Comparison of ENCODE assay signal across 8 cellular contexts in the genomic region with DNA sequence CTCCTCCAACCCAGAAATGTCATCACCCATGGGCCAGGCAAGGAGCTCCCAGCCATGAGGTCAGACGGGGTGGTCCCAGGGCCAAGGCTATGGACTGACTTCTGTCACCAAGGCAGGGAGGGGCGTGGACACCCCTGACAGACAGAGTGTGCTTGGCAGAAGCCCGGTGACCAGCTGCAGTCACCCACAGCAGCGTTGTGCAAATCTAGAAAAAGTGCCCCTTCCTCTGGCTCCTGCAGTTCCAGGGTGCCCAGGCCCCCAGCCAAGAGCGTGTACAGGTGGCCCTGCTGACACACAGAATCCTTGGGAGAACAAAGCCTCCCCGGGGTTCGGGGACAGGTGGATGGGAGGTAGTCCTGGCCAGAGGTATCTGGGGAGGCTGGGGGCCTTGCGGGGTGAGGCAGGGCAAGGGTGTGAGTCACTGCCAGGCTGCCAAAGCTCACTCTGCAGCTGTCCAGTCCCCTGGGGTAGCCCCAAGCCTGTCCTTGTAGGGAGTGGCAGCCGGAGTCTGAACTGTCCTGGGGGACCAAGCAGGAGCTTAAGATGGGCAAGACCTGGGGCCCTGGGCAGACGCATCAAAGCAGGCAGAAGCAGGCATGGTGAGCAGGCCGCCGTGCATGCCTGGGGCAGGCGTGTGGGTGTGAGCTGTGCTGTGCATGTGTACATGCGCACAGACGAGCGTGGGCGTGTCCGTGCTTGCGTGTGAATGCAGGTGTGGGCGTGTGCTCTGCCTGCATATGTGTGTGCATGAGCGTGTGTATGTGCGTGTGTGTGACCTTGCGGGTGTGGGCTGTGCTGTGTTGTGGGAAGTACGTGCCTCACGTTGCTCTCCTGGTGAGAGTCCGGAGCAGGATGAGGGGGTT. TPM values are rescaled to one million over a fixed set of nuclear protein-coding genes. Genes with fewer than 3 reads are reported as not detected.
DNase-seq lines count a peak whose midpoint lies in the region; ATAC-seq and TF ChIP-seq lines count a peak whose summit lies in the region.

No MANE protein-coding gene starts in this region.

- peaks cover 26% of the 10 kb centered on the region for H3K79me2 ChIP-seq in OCI-LY3 (ENCODE audit: low read length)
- peaks cover 6% of the 10 kb centered on the region for H3K79me2 ChIP-seq in mesendoderm (ENCODE audit: control insufficient read depth, insufficient read depth, low read length)

- peaks cover 7% of the 10 kb centered on the region for H3K79me1 ChIP-seq in mesendoderm (ENCODE audit: low read length)

- TF ChIP-seq CTCF in 22Rv1 (IDR thresholded peaks at IDR 0.05) (no peak), Calu3 (IDR thresholded peaks at IDR 0.05; ENCODE audit: unreplicated experiment) (no peak), OCI-LY3 (IDR thresholded peaks at IDR 0.05; ENCODE audit: low read depth, low read length) (no peak), foreskin keratinocyte (conservative IDR thresholded peaks at IDR 0.05) (no peak), GM13977 (IDR thresholded peaks at IDR 0.05; ENCODE audit: extremely low read depth, insufficient read depth, missing control alignments) (no peak)

- ATAC-seq in foreskin keratinocyte, result peak; percentile 62
- ATAC-seq in GM21619 (IDR thresholded peaks at IDR 0.05; ENCODE audit: unreplicated experiment), result no peak

- H3K4me1 Mint-ChIP-seq in Calu3 (ENCODE audit: low read depth, unreplicated experiment), result peaks cover 17% of the 10 kb centered on the region

- no peak overlapping the region for H3K18ac ChIP-seq in mesendoderm (ENCODE audit: low read length)

- H3K4me2 ChIP-seq in OCI-LY3 (ENCODE audit: low read length) (peak overlapping the region; percentile 91), mesendoderm (ENCODE audit: low read length) (no peak overlapping the region)

- H2BK5ac ChIP-seq in mesendoderm (ENCODE audit: low read length), result no peak overlapping the region

- H3K23ac ChIP-seq in mesendoderm (ENCODE audit: low read length), result no peak overlapping the region

- no peaks in the 10 kb centered on the region for H3K27me3 Mint-ChIP-seq in Calu3 (ENCODE audit: unreplicated experiment)

- no peak overlapping the region for H3K4ac ChIP-seq in mesendoderm (ENCODE audit: low read depth, low read length)

- H3K27ac ChIP-seq in 22Rv1 (peak overlapping the region; percentile 86), OCI-LY3 (ENCODE audit: low read length) (peak overlapping the region; percentile 84; the same call in 1 of the 2 replicates), foreskin keratinocyte (no peak overlapping the region), mesendoderm (ENCODE audit: low read depth, low read length) (no peak overlapping the region)

- no peak overlapping the region for H4K8ac ChIP-seq in mesendoderm (ENCODE audit: low read depth, low read length)

- H4K20me1 ChIP-seq in OCI-LY3 (ENCODE audit: insufficient read depth, low read length), result no peaks in the 10 kb centered on the region

- H3K9me3 Mint-ChIP-seq in Calu3 (ENCODE audit: low read depth, unreplicated experiment), result no peaks in the 10 kb centered on the region

- H4K5ac ChIP-seq in mesendoderm (ENCODE audit: low read length), result no peak overlapping the region

- no peak overlapping the region for H2BK120ac ChIP-seq in mesendoderm (ENCODE audit: low read depth, low read length)

- peak overlapping the region; percentile 49 for H3K4me3 Mint-ChIP-seq in Calu3 (ENCODE audit: low read depth, unreplicated experiment)

- H2BK15ac ChIP-seq in mesendoderm (replicated peaks; ENCODE audit: low read depth), result no peak overlapping the region

- H3K56ac ChIP-seq in mesendoderm (ENCODE audit: low read length), result no peak overlapping the region

- CTCF ChIA-PET in Calu3 (lab: Charles Lee), result no interaction called here

- no TSS peak for BruUV-seq in Calu3 (replicated peaks; lab: Mats Ljungman, UMichigan)

- no peak overlapping the region for H2AFZ ChIP-seq in OCI-LY3 (ENCODE audit: low read depth, low read length)

- WGBS in mesendoderm (ENCODE audit: extremely low coverage, insufficient coverage, low lambda C conversion rate), result no CpG with 5 or more reads among the region's 26 CpGs

- in situ Hi-C loops in GM13977 (cut with MboI; ENCODE audit: low pct_unique_long_range_greater_than_20kb, low sequenced_read_pairs, unreplicated experiment), result no loop called here

- no peaks in the 10 kb centered on the region for H3K9me3 ChIP-seq in OCI-LY3 (ENCODE audit: insufficient read depth, low read length)

- H3K27me3 ChIP-seq in OCI-LY3 (ENCODE audit: low read depth, low read length), result no peaks in the 10 kb centered on the region
- no peaks in the 10 kb centered on the region for H3K27me3 ChIP-seq in foreskin keratinocyte
- H3K27me3 ChIP-seq in mesendoderm (ENCODE audit: insufficient read depth, low read length, poor library complexity), result no peaks in the 10 kb centered on the region

- H3K9ac ChIP-seq in OCI-LY3 (ENCODE audit: low read length), result no peak overlapping the region
- no peak overlapping the region for H3K9ac ChIP-seq in mesendoderm (ENCODE audit: low read length)

- H3K4me3 ChIP-seq in OCI-LY3 (ENCODE audit: low read length) (no peak overlapping the region), mesendoderm (ENCODE audit: low read length) (no peak overlapping the region)

- peaks cover 63% of the 10 kb centered on the region for H3K36me3 Mint-ChIP-seq in Calu3 (ENCODE audit: insufficient read depth, unreplicated experiment)

- H3K36me3 ChIP-seq in OCI-LY3 (replicated peaks; ENCODE audit: low read depth, low read length) (no peaks in the 10 kb centered on the region), mesendoderm (ENCODE audit: control insufficient read depth, insufficient read depth, low read length) (no peaks in the 10 kb centered on the region)

- no peak overlapping the region for H2AK5ac ChIP-seq in mesendoderm (ENCODE audit: low read length)

- peak; percentile 61 for DNase-seq in Calu3
- peak; percentile 69 to 85 for DNase-seq in foreskin keratinocyte
- DNase-seq in GM13977 (ENCODE audit: low spot score), result no peak
- no peak for DNase-seq in HK-2 (ENCODE audit: unreplicated experiment)
- DNase-seq in mesendoderm, result no peak

- intact Hi-C loops in Calu3 (cut with micrococcal nuclease; ENCODE audit: unreplicated experiment), result no loop called here

- H3K27ac Mint-ChIP-seq in Calu3 (ENCODE audit: unreplicated experiment), result peak overlapping the region; percentile 78

- H3K4me1 ChIP-seq in OCI-LY3 (ENCODE audit: low read length) (peaks cover 40% of the 10 kb centered on the region), foreskin keratinocyte (no peaks in the 10 kb centered on the region), mesendoderm (ENCODE audit: control insufficient read depth, low read depth, low read length) (peaks cover 3% of the 10 kb centered on the region)

RNA-seq across cellular contexts. Expression of a gene that starts 3.3 kb away (rescaled TPM):
- 7.6 and 8.5 TPM in 2 replicates for total RNA-seq in Calu3 (2022)
- 5.0 and 5.1 TPM in 2 replicates for total RNA-seq in foreskin keratinocyte
- polyA plus RNA-seq in foreskin keratinocyte, result 5.3 and 6.5 TPM in 2 replicates
- polyA plus RNA-seq in mesendoderm (2013, experiment 1 of 2), result 4.5 TPM
- polyA plus RNA-seq in mesendoderm (2013, experiment 2 of 2), result 4.6 TPM

RNA-seq across cellular contexts. Expression of a gene that starts 3.6 kb away (rescaled TPM):
- total RNA-seq in Calu3 (2022) (122 and 124 TPM in 2 replicates), foreskin keratinocyte (578 and 609 TPM in 2 replicates)
- polyA plus RNA-seq in foreskin keratinocyte, result 880 and 886 TPM in 2 replicates
- 1,265 TPM for polyA plus RNA-seq in mesendoderm (2013, experiment 1 of 2)
- polyA plus RNA-seq in mesendoderm (2013, experiment 2 of 2), result 1,279 TPM

RNA-seq across cellular contexts. Expression of a gene that starts 11.3 kb away (rescaled TPM):
- total RNA-seq in Calu3 (2022) (0.24 and 0.40 TPM in 2 replicates), foreskin keratinocyte (0.07 and 0.11 TPM in 2 replicates)
- 0.06 and 0.11 TPM in 2 replicates for polyA plus RNA-seq in foreskin keratinocyte
- polyA plus RNA-seq in mesendoderm (2013, experiment 1 of 2), result 0.91 TPM
- polyA plus RNA-seq in mesendoderm (2013, experiment 2 of 2), result 0.84 TPM

RNA-seq across cellular contexts. Expression of a gene that starts 28.0 kb away (rescaled TPM):
- total RNA-seq in Calu3 (2022) (29.5 and 30.0 TPM in 2 replicates), foreskin keratinocyte (38.7 and 42.4 TPM in 2 replicates)
- polyA plus RNA-seq in foreskin keratinocyte, result 29.1 and 32.7 TPM in 2 replicates
- 30.3 TPM for polyA plus RNA-seq in mesendoderm (2013, experiment 1 of 2)
- polyA plus RNA-seq in mesendoderm (2013, experiment 2 of 2), result 31.4 TPM

RNA-seq across cellular contexts. Expression of a gene that starts 52.3 kb away (rescaled TPM):
- not detected in 2 replicates for total RNA-seq in Calu3 (2022)
- 0.34 and 0.81 TPM in 2 replicates for total RNA-seq in foreskin keratinocyte
- polyA plus RNA-seq in foreskin keratinocyte, result 0.34 and 0.45 TPM in 2 replicates
- polyA plus RNA-seq in mesendoderm (2013, experiment 1 of 2), result 0.93 TPM
- polyA plus RNA-seq in mesendoderm (2013, experiment 2 of 2), result 1.2 TPM

Comparison
In these comparisons a context has a peak if more than half of its experiments do, and no peak if none do; other contexts are left out.
1. H3K27ac ChIP-seq: peak in 22Rv1 (single experiment) and OCI-LY3 (single experiment); none in foreskin keratinocyte (single experiment) and mesendoderm (single experiment).
2. DNase-seq: peak in Calu3 (single experiment) and foreskin keratinocyte (2 of 2); none in GM13977 (single experiment), HK-2 (single experiment) and mesendoderm (single experiment).